Comparison of ENCODE assay signal across 19 cellular contexts in the genomic region with DNA sequence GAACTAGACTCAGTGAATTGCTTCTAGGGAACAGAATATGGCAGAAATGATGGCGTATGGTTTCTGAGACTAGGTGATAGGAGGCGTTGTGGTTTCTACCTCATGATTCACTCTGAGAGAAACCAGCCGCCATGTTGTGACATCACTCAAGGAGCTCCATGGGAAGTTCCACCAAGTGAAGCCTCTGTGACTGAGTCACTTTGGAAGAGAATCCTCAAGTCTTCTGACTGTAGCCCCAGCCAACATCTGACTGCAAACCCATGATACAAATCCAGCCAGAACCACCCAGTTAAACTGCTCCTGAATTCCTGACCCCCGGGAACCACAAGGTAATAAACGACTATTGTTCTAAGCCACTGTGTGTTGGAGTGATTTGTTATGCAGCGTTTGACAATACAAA.
DNase-seq lines count a peak whose midpoint lies in the region; ATAC-seq and TF ChIP-seq lines count a peak whose summit lies in the region.
"Had no signal": no experiment of that assay in that cellular context is flagged by ENCODE, and none has a peak within 500 bp of the region (broad histone marks: within the 10 kb centered on the region; RNA-seq: fewer than 3 reads in every experiment).

No MANE protein-coding gene starts in this region.

- peak; percentile 61 for DNase-seq in activated CD4-positive, alpha-beta T cell treated with anti-CD3 and anti-CD28 coated beads for 48 hours
- DNase-seq in activated CD4-positive, alpha-beta T cell treated with anti-CD3 and anti-CD28 coated beads, Interleukin-2, amount 50 U/mL, for 4 hours, result no peak
- DNase-seq in stimulated activated CD4-positive, alpha-beta T cell treated with anti-CD3 and anti-CD28 coated beads, Interleukin-15, amount 100 ng/mL, for 24 hours, result peak; percentile 43
- no peak for DNase-seq in stimulated activated CD4-positive, alpha-beta T cell treated with anti-CD3 and anti-CD28 coated beads, Interleukin-4, amount 100 ng/mL, for 4 hours
- DNase-seq in brain microvascular endothelial cell (peak; percentile 1), NCI-H146 treated with DMSO at 0.1 percent for 48 hours (lab: John Stamatoyannopoulos, UW; ENCODE audit: unreplicated experiment) (no peak), NCI-H345 treated with DMSO at 0.1 percent for 48 hours (lab: John Stamatoyannopoulos, UW; ENCODE audit: unreplicated experiment) (no peak)
- DNase-seq in stimulated activated effector memory CD8-positive, alpha-beta T cell treated with anti-CD3 and anti-CD28 coated beads, Interleukin-12 subunit alpha, Interleukin-12 subunit beta, amount 100 ng/mL, for 72 hours (ENCODE audit: low spot score in 2 of 2), result no peak
- DNase-seq: KBM-7, NCI-H2029, NCI-H446 treated with DMSO at 0.1 percent for 48 hours, SW 1271, uterus had no signal

- H3K36me3 ChIP-seq in brain microvascular endothelial cell (replicated peaks), result no peaks in the 10 kb centered on the region
- H3K36me3 ChIP-seq: right atrium auricular region, uterus had no signal

- H3K9me3 Mint-ChIP-seq in stimulated activated effector memory CD8-positive, alpha-beta T cell treated with anti-CD3 and anti-CD28 coated beads, Interleukin-12 subunit alpha, Interleukin-12 subunit beta, amount 100 ng/mL, for 72 hours, result no peaks in the 10 kb centered on the region

- no peaks in the 10 kb centered on the region for H3K36me3 Mint-ChIP-seq in stimulated activated effector memory CD8-positive, alpha-beta T cell treated with anti-CD3 and anti-CD28 coated beads, Interleukin-12 subunit alpha, Interleukin-12 subunit beta, amount 100 ng/mL, for 72 hours
- H3K36me3 Mint-ChIP-seq: activated naive CD8-positive, alpha-beta T cell; brain had no signal

- peak; percentile 95 for ATAC-seq in stimulated activated effector memory CD8-positive, alpha-beta T cell treated with anti-CD3 and anti-CD28 coated beads, Interleukin-12 subunit alpha, Interleukin-12 subunit beta, amount 100 ng/mL, for 72 hours
- ATAC-seq: A549 had no signal

- in situ Hi-C loops in brain microvascular endothelial cell (cut with HindIII; ENCODE audit: low pct_ligation_motif_present, low sequenced_read_pairs), result no loop called here

- no peaks in the 10 kb centered on the region for H3K4me1 Mint-ChIP-seq in stimulated activated effector memory CD8-positive, alpha-beta T cell treated with anti-CD3 and anti-CD28 coated beads, Interleukin-12 subunit alpha, Interleukin-12 subunit beta, amount 100 ng/mL, for 72 hours

- no peak overlapping the region for H3K4me3 Mint-ChIP-seq in stimulated activated effector memory CD8-positive, alpha-beta T cell treated with anti-CD3 and anti-CD28 coated beads, Interleukin-12 subunit alpha, Interleukin-12 subunit beta, amount 100 ng/mL, for 72 hours
- H3K4me3 Mint-ChIP-seq: activated naive CD8-positive, alpha-beta T cell; brain had no signal

- H3K27me3 ChIP-seq in brain microvascular endothelial cell (replicated peaks), result no peaks in the 10 kb centered on the region
- H3K27me3 ChIP-seq: hepatocyte, right atrium auricular region, uterus had no signal

- TF ChIP-seq CTCF in brain microvascular endothelial cell (IDR thresholded peaks at IDR 0.05; ENCODE audit: low read depth, low read length, missing control alignments), result no peak

- no peak overlapping the region for H3K27ac ChIP-seq in brain microvascular endothelial cell
- H3K27ac ChIP-seq: A549, coronary artery, hepatocyte, right atrium auricular region, uterus had no signal

- no peak overlapping the region for H3K4me3 ChIP-seq in brain microvascular endothelial cell (ENCODE audit: low read depth, low read length)
- H3K4me3 ChIP-seq: A549, coronary artery, hepatocyte, right atrium auricular region, uterus had no signal

- peak overlapping the region; percentile 10 for H3K27ac Mint-ChIP-seq in stimulated activated effector memory CD8-positive, alpha-beta T cell treated with anti-CD3 and anti-CD28 coated beads, Interleukin-12 subunit alpha, Interleukin-12 subunit beta, amount 100 ng/mL, for 72 hours
- H3K27ac Mint-ChIP-seq: activated naive CD8-positive, alpha-beta T cell; brain had no signal

Comparison
In these comparisons a context has a peak if more than half of its experiments do, and no peak if none do; other contexts are left out.
1. DNase-seq: peak in activated CD4-positive, alpha-beta T cell treated with anti-CD3 and anti-CD28 coated beads for 48 hours (single experiment), stimulated activated CD4-positive, alpha-beta T cell treated with anti-CD3 and anti-CD28 coated beads, Interleukin-15, amount 100 ng/mL, for 24 hours (single experiment) and brain microvascular endothelial cell (single experiment); none in activated CD4-positive, alpha-beta T cell treated with anti-CD3 and anti-CD28 coated beads, Interleukin-2, amount 50 U/mL, for 4 hours (0 of 2), stimulated activated CD4-positive, alpha-beta T cell treated with anti-CD3 and anti-CD28 coated beads, Interleukin-4, amount 100 ng/mL, for 4 hours (0 of 2), stimulated activated effector memory CD8-positive, alpha-beta T cell treated with anti-CD3 and anti-CD28 coated beads, Interleukin-12 subunit alpha, Interleukin-12 subunit beta, amount 100 ng/mL, for 72 hours (0 of 2), NCI-H146 treated with DMSO at 0.1 percent for 48 hours (single experiment) and NCI-H345 treated with DMSO at 0.1 percent for 48 hours (single experiment).